In the genomic region with DNA sequence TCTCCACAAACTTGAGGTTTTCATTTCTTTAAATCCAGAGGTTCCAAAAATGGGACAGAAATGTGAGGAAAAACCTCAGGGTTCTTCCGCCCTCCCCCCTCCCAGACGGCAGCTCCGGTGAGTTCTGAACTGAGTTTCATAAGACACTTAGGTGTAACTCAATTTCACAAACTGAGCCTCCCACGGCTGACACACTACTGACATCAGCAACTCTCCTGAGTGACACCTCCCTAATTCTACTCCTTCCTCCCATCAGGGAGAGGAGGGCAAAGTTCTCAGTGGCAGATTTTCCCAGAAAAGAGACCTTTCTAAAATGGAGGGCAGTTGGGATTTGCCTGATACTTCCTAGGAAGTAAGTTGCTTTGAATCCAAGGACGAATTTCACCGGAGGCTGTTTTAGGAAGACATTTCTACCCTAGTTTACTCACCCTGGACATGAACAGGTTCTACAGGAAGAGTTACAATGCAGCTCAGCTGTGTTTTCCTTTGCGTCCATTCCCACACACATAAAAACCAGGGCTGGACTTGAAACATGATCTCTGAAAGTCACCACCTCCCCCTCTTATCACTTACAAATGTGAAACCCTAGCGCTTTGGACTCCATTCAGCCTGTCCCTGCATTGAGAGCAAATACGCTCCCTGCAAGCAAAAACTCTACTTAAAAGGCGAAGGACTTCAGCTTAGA, we compare ENCODE assay signal across 8 cellular contexts.
A peak's percentile ranks its signal among the peaks of the same experiment; 100 is the strongest.
DNase-seq lines count a peak whose midpoint lies in the region; ATAC-seq and TF ChIP-seq lines count a peak whose summit lies in the region.

No MANE protein-coding gene starts in this region.

- peaks cover 25% of the 10 kb centered on the region for H3K36me3 Mint-ChIP-seq in activated naive CD4-positive, alpha-beta T cell treated with anti-CD3 and anti-CD28 coated beads, Interleukin-2, amount 10 ng/mL, durations not matched to agents 7 days and 5 days

- H3K4me3 ChIP-seq in AG04450 (ENCODE audit: low read depth, low read length), result peak overlapping the region; percentile 7; the same call in 1 of the 2 replicates
- peak overlapping the region; percentile 25 to 55 (median 42) for H3K4me3 ChIP-seq in gastrocnemius medialis

- no peaks in the 10 kb centered on the region for H3K27me3 Mint-ChIP-seq in activated naive CD4-positive, alpha-beta T cell treated with anti-CD3 and anti-CD28 coated beads, Interleukin-2, amount 10 ng/mL, durations not matched to agents 7 days and 5 days

- H3K27ac ChIP-seq in AG04450 (ENCODE audit: low read depth, low read length) (no peak overlapping the region), gastrocnemius medialis (peak overlapping the region; percentile 62 to 79 (median 68))

- H3K9me3 Mint-ChIP-seq in activated naive CD4-positive, alpha-beta T cell treated with anti-CD3 and anti-CD28 coated beads, Interleukin-2, amount 10 ng/mL, durations not matched to agents 7 days and 5 days, result no peaks in the 10 kb centered on the region

- POLR2A ChIA-PET in AG04450 (lab: Yijun Ruan, JAX), result no interaction called here

- H3K27me3 ChIP-seq in AG04450 (ENCODE audit: control insufficient read depth, insufficient read depth, low read length) (peaks cover 17% of the 10 kb centered on the region), gastrocnemius medialis (no peaks in the 10 kb centered on the region)

- H3K27ac Mint-ChIP-seq in activated naive CD4-positive, alpha-beta T cell treated with anti-CD3 and anti-CD28 coated beads, Interleukin-2, amount 10 ng/mL, durations not matched to agents 7 days and 5 days, result peak overlapping the region; percentile 95

- H3K4me1 ChIP-seq in gastrocnemius medialis, result peaks cover 6 to 8% of the 10 kb centered on the region in 2 donors

- ATAC-seq in left cardiac atrium (peak; percentile 76 to 86), gastrocnemius medialis (peak; percentile 83 to 92), HG03571 (IDR thresholded peaks at IDR 0.05; ENCODE audit: unreplicated experiment) (no peak)

- DNase-seq in AG04450 (ENCODE audit: low read depth, low spot score) (no peak), NCI-H2029 (lab: John Stamatoyannopoulos, UW) (peak; percentile 64), left cardiac atrium (peak; percentile 37), gastrocnemius medialis (peak; percentile 7 to 33), NCI-H1694 treated with DMSO at 0.1 percent for 48 hours (lab: John Stamatoyannopoulos, UW) (no peak), pons (ENCODE audit: low spot score) (no peak)
- peak; percentile 52 for DNase-seq in activated naive CD4-positive, alpha-beta T cell treated with anti-CD3 and anti-CD28 coated beads, Interleukin-2, amount 10 ng/mL, durations not matched to agents 7 days and 5 days

- peak; percentile 21 to 29 for TF ChIP-seq POLR2A in gastrocnemius medialis (IDR thresholded peaks at IDR 0.05)

- no peaks in the 10 kb centered on the region for H3K36me3 ChIP-seq in gastrocnemius medialis

- H3K4me1 Mint-ChIP-seq in activated naive CD4-positive, alpha-beta T cell treated with anti-CD3 and anti-CD28 coated beads, Interleukin-2, amount 10 ng/mL, durations not matched to agents 7 days and 5 days, result peaks cover 67% of the 10 kb centered on the region

- no peaks in the 10 kb centered on the region for H3K9me3 ChIP-seq in AG04450 (ENCODE audit: control insufficient read depth, insufficient read depth, low read length)
- H3K9me3 ChIP-seq in gastrocnemius medialis, result no peaks in the 10 kb centered on the region

- TF ChIP-seq CTCF in AG04450 (IDR thresholded peaks at IDR 0.05; ENCODE audit: low read depth, low read length), result no peak
- no peak for TF ChIP-seq CTCF in gastrocnemius medialis (IDR thresholded peaks at IDR 0.05 in 4 of 5, conservative IDR thresholded peaks at IDR 0.05 in 1 of 5)

- H3K4me3 Mint-ChIP-seq in activated naive CD4-positive, alpha-beta T cell treated with anti-CD3 and anti-CD28 coated beads, Interleukin-2, amount 10 ng/mL, durations not matched to agents 7 days and 5 days, result peak overlapping the region; percentile 80

- intact Hi-C loops in left cardiac atrium (cut with DNase I), result loop anchor here in 1 of 2 donors (5.0 kb wide), 1 partner anchor 42 kb away; no protein-coding TSS in a partner anchor
- intact Hi-C loops in gastrocnemius medialis (cut with DNase I; ENCODE audit: low total_unique reads), result no loop called here

- CTCF ChIA-PET in AG04450 (lab: Charles Lee), result interaction anchor here (1.0 to 1.2 kb wide), 3 partner anchors 39 to 106 kb away, joined by 3 to 6 read pairs (median 3); no protein-coding TSS in a partner anchor
- CTCF ChIA-PET in activated naive CD4-positive, alpha-beta T cell treated with anti-CD3 and anti-CD28 coated beads, Interleukin-2, amount 10 ng/mL, durations not matched to agents 7 days and 5 days (lab: Charles Lee), result interaction anchor here (0.6 to 2.1 kb wide), 6 partner anchors 9 to 106 kb away, joined by 3 to 11 read pairs (median 6); no protein-coding TSS in a partner anchor

- in situ Hi-C loops in gastrocnemius medialis (cut with MboI; ENCODE audit: low sequenced_read_pairs in 4 of 4), result no loop called here

Comparison
In these comparisons a context has a peak if more than half of its experiments do, and no peak if none do; other contexts are left out.
1. DNase-seq: peak in NCI-H2029 (single experiment), activated naive CD4-positive, alpha-beta T cell treated with anti-CD3 and anti-CD28 coated beads, Interleukin-2, amount 10 ng/mL, durations not matched to agents 7 days and 5 days (single experiment), left cardiac atrium (single experiment) and gastrocnemius medialis (2 of 2); none in AG04450 (single experiment), NCI-H1694 treated with DMSO at 0.1 percent for 48 hours (single experiment) and pons (single experiment).